In genomic region chrX:15163131-15163530, GRCh38 we compare ENCODE assay signal across 26 cellular contexts.
A peak's percentile ranks its signal among the peaks of the same experiment; 100 is the strongest.
DNase-seq lines count a peak whose midpoint lies in the region; ATAC-seq, FAIRE-seq and TF ChIP-seq lines count a peak whose summit lies in the region.
"Had no signal": no experiment of that assay in that cellular context is flagged by ENCODE, and none has a peak within 500 bp of the region (broad histone marks: within the 10 kb centered on the region; RNA-seq: fewer than 3 reads in every experiment).

No MANE protein-coding gene starts in this region.

- H3K4me3 Mint-ChIP-seq in HFFc6, result no peak overlapping the region
- H3K4me3 Mint-ChIP-seq: CD14-positive monocyte; CD4-positive, alpha-beta T cell; CD8-positive, alpha-beta memory T cell had no signal

- TF ChIP-seq EP300 in HepG2 (IDR thresholded peaks at IDR 0.05; ENCODE audit: low read depth in 2 of 2, low read length in 2 of 2), result no peak
- no peak for TF ChIP-seq EP300 in HepG2 (CRISPR knock-in tag; IDR thresholded peaks at IDR 0.05; ENCODE audit: borderline replicate concordance)
- no peak for TF ChIP-seq EP300 in K562 (IDR thresholded peaks at IDR 0.05; ENCODE audit: low read length)

- POLR2A ChIA-PET in HepG2 (lab: Yijun Ruan, JAX) (no interaction called here), K562 (lab: Yijun Ruan, JAX) (no interaction called here)

- CTCF ChIA-PET in HepG2 (lab: Yijun Ruan, JAX; ENCODE audit: low intra/inter-chr PET ratio, low total read pairs), result no interaction called here
- CTCF ChIA-PET in K562 (lab: Yijun Ruan, JAX; ENCODE audit: low intra/inter-chr PET ratio), result no interaction called here

- H3K36me3 Mint-ChIP-seq in HFFc6 (ENCODE audit: low read depth), result no peaks in the 10 kb centered on the region
- H3K36me3 Mint-ChIP-seq: CD14-positive monocyte; CD8-positive, alpha-beta memory T cell had no signal

- ATAC-seq in HepG2 (no peak), right lobe of liver (no peak), K562 (no peak)

- intact Hi-C loops in HepG2 (cut with micrococcal nuclease; ENCODE audit: unreplicated experiment) (no loop called here), right lobe of liver (cut with DNase I) (no loop called here), K562 (cut with micrococcal nuclease) (no loop called here)

- H3K79me2 ChIP-seq in HepG2 (ENCODE audit: insufficient read depth, low read length) (no peaks in the 10 kb centered on the region), K562 (ENCODE audit: control insufficient read depth, insufficient read depth, low read length) (no peaks in the 10 kb centered on the region)

- H3K4me1 Mint-ChIP-seq in HFFc6 (ENCODE audit: low read depth), result no peaks in the 10 kb centered on the region

- H3K4me1 ChIP-seq in HepG2 (ENCODE audit: insufficient read depth, low read length), result no peaks in the 10 kb centered on the region
- no peaks in the 10 kb centered on the region for H3K4me1 ChIP-seq in right lobe of liver
- peaks cover 0 to 2% of the 10 kb centered on the region in 2 experiments; a peak in 1 of 5 replicates for H3K4me1 ChIP-seq in K562 (replicated peaks in 1 of 2; ENCODE audit: control insufficient read depth in 2 of 2, insufficient read depth in 2 of 2, low read length in 2 of 2)
- H3K4me1 ChIP-seq: BE2C had no signal

- no peak for FAIRE-seq in HepG2 (lab: Jason Lieb, UNC)
- no peak for FAIRE-seq in K562 (lab: Jason Lieb, UNC)
- FAIRE-seq in islet of Langerhans (lab: Jason Lieb, UNC), result peak; percentile 78
- no peak for FAIRE-seq in RCC 7860 (lab: Jason Lieb, UNC)
- FAIRE-seq: A204.1, D721Med, GM12891, GM18507 had no signal

- no peaks in the 10 kb centered on the region for H3K9me1 ChIP-seq in K562 (ENCODE audit: control insufficient read depth, insufficient read depth, low read length)

- WGBS in HepG2 (ENCODE audit: low lambda C conversion rate), result 0% methylated on average over 3 of the region's 3 CpGs
- WGBS in right lobe of liver (ENCODE audit: insufficient coverage, low coverage, low lambda C conversion rate, missing lambda C conversion rate), result 55% methylated on average over 3 of the region's 3 CpGs
- WGBS in K562 (ENCODE audit: insufficient coverage, low coverage, missing lambda C conversion rate), result 14% methylated on average over 3 of the region's 3 CpGs

- BruUV-seq in HepG2 (replicated peaks; lab: Mats Ljungman, UMichigan) (no TSS peak), K562 (replicated peaks; lab: Mats Ljungman, UMichigan) (no TSS peak)

- no peak overlapping the region for H3K4me3 ChIP-seq in HepG2 (replicated peaks in 1 of 3; ENCODE audit: insufficient read depth in 1 of 3, low read depth in 2 of 3, low read length in 3 of 3)
- H3K4me3 ChIP-seq in right lobe of liver, result no peak overlapping the region
- H3K4me3 ChIP-seq in K562, result no peak overlapping the region
- H3K4me3 ChIP-seq: BLaER1 treated with 17β-estradiol and CSF1 and Interleukin-3, amounts not matched to agents 10 nM and 100 nM had no signal

- H3K9me3 ChIP-seq in HepG2 (ENCODE audit: low read length) (no peaks in the 10 kb centered on the region), right lobe of liver (no peaks in the 10 kb centered on the region), K562 (replicated peaks; ENCODE audit: control insufficient read depth, insufficient read depth, low read depth, low read length) (no peaks in the 10 kb centered on the region)
- H3K9me3 ChIP-seq: BE2C had no signal

- DNase-seq in HepG2 (ENCODE audit: low spot score) (no peak), right lobe of liver (no peak), K562 (ENCODE audit: extremely low read depth in 1 of 4, low spot score in 3 of 4) (no peak), RCC 7860 (ENCODE audit: low spot score) (no peak), HuH-7.5 (ENCODE audit: low spot score) (no peak), HFFc6 (no peak)
- DNase-seq: ACHN; AML-193; BE2C; CD4-positive, alpha-beta T cell; CD8-positive, alpha-beta memory T cell; DMS 273 treated with DMSO at 0.1 percent for 48 hours; DMS79; EL; GF-D8; GOT3; H7; HCEC 1CT had no signal

- H4K20me1 ChIP-seq in HepG2 (ENCODE audit: insufficient read depth, low read length) (no peaks in the 10 kb centered on the region), K562 (replicated peaks; ENCODE audit: control insufficient read depth, insufficient read depth, low read length) (no peaks in the 10 kb centered on the region)

- H2AFZ ChIP-seq in HepG2 (ENCODE audit: low read length) (no peak overlapping the region), K562 (ENCODE audit: low read depth, low read length) (no peak overlapping the region)

- H3K27ac ChIP-seq in HepG2 (ENCODE audit: extremely low read length, insufficient read depth, low read length) (no peak overlapping the region), right lobe of liver (no peak overlapping the region), K562 (ENCODE audit: extremely low read depth, low read depth, low read length) (no peak overlapping the region)
- H3K27ac ChIP-seq: 22Rv1; BLaER1 treated with 17β-estradiol and CSF1 and Interleukin-3, amounts not matched to agents 10 nM and 100 nM had no signal

- H3K27ac Mint-ChIP-seq in HFFc6, result no peak overlapping the region
- H3K27ac Mint-ChIP-seq: CD14-positive monocyte; CD4-positive, alpha-beta T cell had no signal

- no peak for TF ChIP-seq POLR2A in HepG2 (IDR thresholded peaks at IDR 0.05; ENCODE audit: insufficient read depth in 1 of 2, low read depth in 2 of 2, low read length in 2 of 2)
- no peak for TF ChIP-seq POLR2A in right lobe of liver (IDR thresholded peaks at IDR 0.05)
- TF ChIP-seq POLR2A in K562 (conservative IDR thresholded peaks at IDR 0.05), result no peak

- H3K27me3 Mint-ChIP-seq in HFFc6 (ENCODE audit: insufficient read depth), result no peaks in the 10 kb centered on the region
- H3K27me3 Mint-ChIP-seq: CD4-positive, alpha-beta T cell; CD8-positive, alpha-beta memory T cell had no signal

- no peaks in the 10 kb centered on the region for H3K9me3 Mint-ChIP-seq in HFFc6
- H3K9me3 Mint-ChIP-seq: CD14-positive monocyte; CD4-positive, alpha-beta T cell had no signal

- in situ Hi-C loops in HepG2 (cut with HindIII; ENCODE audit: extremely low pct_ligation_motif_present, low pct_unique_long_range_greater_than_20kb) (no loop called here), K562 (cut with MboI) (no loop called here)

- no peak overlapping the region for H3K4me2 ChIP-seq in HepG2 (ENCODE audit: low read depth, low read length)
- H3K4me2 ChIP-seq in K562 (ENCODE audit: insufficient read depth, low read length), result no peak overlapping the region

- H3K9ac ChIP-seq in HepG2 (ENCODE audit: insufficient read depth, low read depth, low read length), result no peak overlapping the region
- H3K9ac ChIP-seq in K562 (ENCODE audit: insufficient read depth in 1 of 2, low read depth in 2 of 2, low read length in 2 of 2), result no peak overlapping the region
- H3K9ac ChIP-seq: BLaER1 treated with 17β-estradiol and CSF1 and Interleukin-3, amounts not matched to agents 10 nM and 100 nM had no signal

- H3K36me3 ChIP-seq in HepG2 (replicated peaks in 1 of 2; ENCODE audit: control insufficient read depth in 1 of 2, insufficient read depth in 2 of 2, low read length in 2 of 2), result no peaks in the 10 kb centered on the region
- H3K36me3 ChIP-seq in right lobe of liver, result no peaks in the 10 kb centered on the region
- no peaks in the 10 kb centered on the region for H3K36me3 ChIP-seq in K562 (ENCODE audit: control insufficient read depth, insufficient read depth, low read length)
- H3K36me3 ChIP-seq: BE2C; BLaER1 treated with 17β-estradiol and CSF1 and Interleukin-3, amounts not matched to agents 10 nM and 100 nM had no signal

- no peak for TF ChIP-seq CTCF in HepG2 (CRISPR knock-in tag; IDR thresholded peaks at IDR 0.05)
- TF ChIP-seq CTCF in right lobe of liver (IDR thresholded peaks at IDR 0.05), result no peak
- no peak for TF ChIP-seq CTCF in K562 (IDR thresholded peaks at IDR 0.05 in 2 of 3, conservative IDR thresholded peaks at IDR 0.05 in 1 of 3; ENCODE audit: insufficient read depth in 2 of 3, low read depth in 1 of 3, low read length in 3 of 3)
- no peak for TF ChIP-seq CTCF in HFFc6 (IDR thresholded peaks at IDR 0.05)

- TF ChIP-seq RAD21 in HepG2 (CRISPR knock-in tag; IDR thresholded peaks at IDR 0.05) (no peak), K562 (CRISPR knock-in tag; conservative IDR thresholded peaks at IDR 0.05 in 1 of 2, IDR thresholded peaks at IDR 0.05 in 1 of 2) (no peak)

- H3K27me3 ChIP-seq in HepG2 (ENCODE audit: control insufficient read depth in 1 of 2, insufficient read depth in 2 of 2, low read length in 2 of 2) (no peaks in the 10 kb centered on the region), right lobe of liver (no peaks in the 10 kb centered on the region), K562 (ENCODE audit: control insufficient read depth in 2 of 2, insufficient read depth in 2 of 2, low read length in 2 of 2) (no peaks in the 10 kb centered on the region)
- H3K27me3 ChIP-seq: BE2C had no signal

TF ChIP-seq in HepG2, 621 proteins besides CTCF, POLR2A, EP300 and RAD21:
- TF ChIP-seq MAFF (IDR thresholded peaks at IDR 0.05; ENCODE audit: low read depth, low read length), result peak; percentile 65
- TF ChIP-seq MAFK (conservative IDR thresholded peaks at IDR 0.05 in 1 of 2, IDR thresholded peaks at IDR 0.05 in 1 of 2; ENCODE audit: low read length in 2 of 2), result peak in 1 of 2 experiments; percentile 74; a peak in 3 of 4 replicates
- no peak for TF ChIP-seq ZFP36L1 (CRISPR knock-in tag; IDR thresholded peaks at IDR 0.05)
- no peak for TF ChIP-seq ZBTB1 (CRISPR knock-in tag; IDR thresholded peaks at IDR 0.05; ENCODE audit: borderline replicate concordance)
TF ChIP-seq in HepG2: peak in this region for 2.

TF ChIP-seq in K562, 482 proteins besides CTCF, POLR2A, EP300 and RAD21 (continues in another document):
- TF ChIP-seq MAFF (IDR thresholded peaks at IDR 0.05; ENCODE audit: low read length) (peak; percentile 47), ZNF316 (IDR thresholded peaks at IDR 0.05) (peak; percentile 80), UBTF (IDR thresholded peaks at IDR 0.05; ENCODE audit: borderline replicate concordance in 1 of 2, low read depth in 2 of 2, low read length in 2 of 2) (no peak)

Comparison
In these comparisons a context has a peak if more than half of its experiments do, and no peak if none do; other contexts are left out.
1. Of the 241 proteins assayed by ChIP-seq in both HepG2 and K562: peak only in HepG2: none; only in K562: MAFG; in both: MAFF; in neither: 238; mixed calls (peak in some experiments, not most) for 1.